20 cellular contexts compared by ENCODE assay signal in the genomic region with DNA sequence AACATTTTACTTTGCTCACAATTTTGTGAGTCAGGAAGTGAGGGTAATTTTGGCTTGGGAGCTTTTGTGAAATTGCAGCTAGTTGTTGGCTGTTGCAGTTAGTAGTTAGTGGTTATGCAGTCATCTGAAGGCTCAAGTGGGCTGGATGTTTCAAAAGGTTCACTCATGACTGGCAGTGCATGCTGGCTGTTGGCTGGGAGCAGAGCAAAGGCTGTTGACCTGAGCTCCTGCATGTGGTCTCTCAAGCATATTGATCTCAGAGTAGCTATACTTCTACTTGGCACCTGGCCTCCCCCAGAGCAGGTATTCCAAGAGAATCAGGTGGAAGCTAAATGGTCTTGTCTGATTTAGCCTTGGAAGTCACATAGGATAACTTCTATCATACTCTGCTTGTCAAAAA.
"Had no signal": no experiment of that assay in that cellular context is flagged by ENCODE, and none has a peak within 500 bp of the region (broad histone marks: within the 10 kb centered on the region; RNA-seq: fewer than 3 reads in every experiment).

No MANE protein-coding gene starts in this region.

- H3K27me3 ChIP-seq: dorsolateral prefrontal cortex, spleen, tibial nerve, upper lobe of left lung had no signal

- DNase-seq: dorsolateral prefrontal cortex; effector CD4-positive, alpha-beta T cell; hypothalamus; immature natural killer cell; islet precursor cell; kidney glomerular epithelial cell; mesenchymal stem cell; midbrain; naive thymus-derived CD4-positive, alpha-beta T cell; nucleus accumbens; right cardiac atrium; spleen; stimulated activated CD4-positive, alpha-beta T cell treated with anti-CD3 and anti-CD28 coated beads, Interleukin-4, amount 100 ng/mL, for 4 hours; stimulated activated naive CD8-positive, alpha-beta T cell treated with anti-CD3 and anti-CD28 coated beads, Interleukin-15, Interleukin-2, amounts not matched to agents 100 U/mL and 50 U/mL, for 24 hours; upper lobe of left lung had no signal

- ATAC-seq: naive thymus-derived CD4-positive, alpha-beta T cell; right cardiac atrium; stimulated activated memory B cell treated with anti-CD40 and anti-IgM and Interleukin-4, amounts not matched to agents 10 μg/mL and 1 μg/mL and 100 μg/mL, for 72 hours; stimulated activated naive CD8-positive, alpha-beta T cell treated with anti-CD3 and anti-CD28 coated beads, Interleukin-15, Interleukin-2, amounts not matched to agents 100 U/mL and 50 U/mL, for 24 hours had no signal

- H3K9me3 ChIP-seq: prostate gland, spleen, thoracic aorta, tibial nerve, upper lobe of left lung had no signal

- H3K27ac ChIP-seq: dorsolateral prefrontal cortex, prostate gland, skin epidermis, spleen, thoracic aorta, tibial nerve, upper lobe of left lung had no signal

- H3K4me3 ChIP-seq: dorsolateral prefrontal cortex, prostate gland, skin epidermis, spleen, thoracic aorta, tibial nerve, upper lobe of left lung had no signal

- H3K4me1 ChIP-seq: prostate gland, spleen, tibial nerve, upper lobe of left lung had no signal

- H3K36me3 ChIP-seq: prostate gland, spleen, thoracic aorta, tibial nerve, upper lobe of left lung had no signal
